ENCODE assay signal across 32 cellular contexts in genomic region chr6:9431945-9432344, GRCh38.
"Had no signal": no experiment of that assay in that cellular context is flagged by ENCODE, and none has a peak within 500 bp of the region (broad histone marks: within the 10 kb centered on the region; RNA-seq: fewer than 3 reads in every experiment).

No MANE protein-coding gene starts in this region.

- H3K9me3 ChIP-seq: adrenal gland, body of pancreas, gastrocnemius medialis had no signal

- ATAC-seq: activated CD4-positive, alpha-beta T cell treated with anti-CD3 and anti-CD28 coated beads for 36 hours; activated CD8-positive, alpha-beta memory T cell treated with anti-CD3 and anti-CD28 coated beads, Interleukin-2, amount 10 ng/mL, durations not matched to agents 7 days and 5 days; activated CD8-positive, alpha-beta T cell treated with anti-CD3 and anti-CD28 coated beads, Interleukin-2, amount 10 ng/mL, durations not matched to agents 7 days and 5 days; activated naive CD8-positive, alpha-beta T cell treated with anti-CD3 and anti-CD28 coated beads, Interleukin-2, amount 50 U/mL, for 24 hours; body of pancreas; esophagus mucosa; gastrocnemius medialis; T-helper 17 cell had no signal

- H3K27me3 ChIP-seq: adrenal gland, body of pancreas, gastrocnemius medialis had no signal

- H3K4me1 Mint-ChIP-seq: activated CD4-positive, alpha-beta T cell treated with anti-CD3 and anti-CD28 coated beads for 36 hours; activated CD4-positive, alpha-beta T cell treated with anti-CD3 and anti-CD28 coated beads, Interleukin-2, amount 10 ng/mL, durations not matched to agents 24 days and 14 days; activated CD8-positive, alpha-beta memory T cell treated with anti-CD3 and anti-CD28 coated beads, Interleukin-2, amount 10 ng/mL, durations not matched to agents 7 days and 5 days; activated naive CD4-positive, alpha-beta T cell treated with anti-CD3 and anti-CD28 coated beads, Interleukin-2, amount 50 U/mL, for 24 hours; activated naive CD8-positive, alpha-beta T cell treated with anti-CD3 and anti-CD28 coated beads for 36 hours; activated naive CD8-positive, alpha-beta T cell treated with anti-CD3 and anti-CD28 coated beads, Interleukin-2, amount 50 U/mL, for 24 hours; T-helper 17 cell had no signal

- H3K36me3 Mint-ChIP-seq: activated CD4-positive, alpha-beta memory T cell treated with anti-CD3 and anti-CD28 coated beads for 36 hours; activated CD8-positive, alpha-beta memory T cell treated with anti-CD3 and anti-CD28 coated beads, Interleukin-2, amount 10 ng/mL, durations not matched to agents 7 days and 5 days; activated naive CD4-positive, alpha-beta T cell treated with anti-CD3 and anti-CD28 coated beads, Interleukin-2, amount 50 U/mL, for 24 hours; activated naive CD8-positive, alpha-beta T cell treated with anti-CD3 and anti-CD28 coated beads for 36 hours had no signal

- H3K4me3 Mint-ChIP-seq: activated CD4-positive, alpha-beta memory T cell treated with anti-CD3 and anti-CD28 coated beads for 36 hours; activated CD4-positive, alpha-beta T cell treated with anti-CD3 and anti-CD28 coated beads for 36 hours; activated CD4-positive, alpha-beta T cell treated with anti-CD3 and anti-CD28 coated beads, Interleukin-2, amount 10 ng/mL, durations not matched to agents 24 days and 14 days; activated CD8-positive, alpha-beta memory T cell treated with anti-CD3 and anti-CD28 coated beads, Interleukin-2, amount 10 ng/mL, durations not matched to agents 7 days and 5 days; activated CD8-positive, alpha-beta T cell treated with anti-CD3 and anti-CD28 coated beads, Interleukin-2, amount 10 ng/mL, durations not matched to agents 7 days and 5 days; activated naive CD4-positive, alpha-beta T cell treated with anti-CD3 and anti-CD28 coated beads for 36 hours; activated naive CD4-positive, alpha-beta T cell treated with anti-CD3 and anti-CD28 coated beads, Interleukin-2, amount 50 U/mL, for 24 hours; activated naive CD8-positive, alpha-beta T cell treated with anti-CD3 and anti-CD28 coated beads for 36 hours; activated naive CD8-positive, alpha-beta T cell treated with anti-CD3 and anti-CD28 coated beads, Interleukin-2, amount 50 U/mL, for 24 hours; activated T-helper 1 cell treated with anti-CD3 and anti-CD28 coated beads, Interleukin-12 subunit alpha, Interleukin-12 subunit beta, Interleukin-2, Interleukin-4 antibody, amounts not matched to agents 30 ng/mL and 10 ng/mL and 1 ng/mL, durations not matched to agents 14 hours and 24 hours and 36 hours; T-helper 17 cell had no signal

- H3K27ac Mint-ChIP-seq: activated CD4-positive, alpha-beta memory T cell treated with anti-CD3 and anti-CD28 coated beads for 36 hours; activated CD4-positive, alpha-beta T cell treated with anti-CD3 and anti-CD28 coated beads for 36 hours; activated CD4-positive, alpha-beta T cell treated with anti-CD3 and anti-CD28 coated beads, Interleukin-2, amount 10 ng/mL, durations not matched to agents 24 days and 14 days; activated CD8-positive, alpha-beta memory T cell treated with anti-CD3 and anti-CD28 coated beads, Interleukin-2, amount 10 ng/mL, durations not matched to agents 7 days and 5 days; activated CD8-positive, alpha-beta T cell treated with anti-CD3 and anti-CD28 coated beads, Interleukin-2, amount 10 ng/mL, durations not matched to agents 7 days and 5 days; activated naive CD4-positive, alpha-beta T cell treated with anti-CD3 and anti-CD28 coated beads for 36 hours; activated naive CD4-positive, alpha-beta T cell treated with anti-CD3 and anti-CD28 coated beads, Interleukin-2, amount 50 U/mL, for 24 hours; activated naive CD8-positive, alpha-beta T cell treated with anti-CD3 and anti-CD28 coated beads for 36 hours; activated naive CD8-positive, alpha-beta T cell treated with anti-CD3 and anti-CD28 coated beads, Interleukin-2, amount 50 U/mL, for 24 hours; activated T-helper 1 cell treated with anti-CD3 and anti-CD28 coated beads, Interleukin-12 subunit alpha, Interleukin-12 subunit beta, Interleukin-2, Interleukin-4 antibody, amounts not matched to agents 30 ng/mL and 10 ng/mL and 1 ng/mL, durations not matched to agents 14 hours and 24 hours and 36 hours; activated T-helper 2 cell treated with anti-CD3 and anti-CD28 coated beads, Interferon-gamma antibody, Interleukin-2, Interleukin-4, amounts not matched to agents 10 μg/mL and 5 μg/mL and 100 μg/mL, durations not matched to agents 14 hours and 24 hours and 36 hours; T-helper 17 cell had no signal

- H3K27ac ChIP-seq: adrenal gland, body of pancreas, gastrocnemius medialis had no signal

- FAIRE-seq: colon had no signal

- H3K4me3 ChIP-seq: adrenal gland, body of pancreas, gastrocnemius medialis had no signal

- H3K27me3 Mint-ChIP-seq: activated CD4-positive, alpha-beta memory T cell treated with anti-CD3 and anti-CD28 coated beads for 36 hours; activated CD4-positive, alpha-beta T cell treated with anti-CD3 and anti-CD28 coated beads, Interleukin-2, amount 10 ng/mL, durations not matched to agents 24 days and 14 days; activated CD8-positive, alpha-beta memory T cell treated with anti-CD3 and anti-CD28 coated beads, Interleukin-2, amount 10 ng/mL, durations not matched to agents 7 days and 5 days; activated naive CD4-positive, alpha-beta T cell treated with anti-CD3 and anti-CD28 coated beads, Interleukin-2, amount 50 U/mL, for 24 hours; activated naive CD8-positive, alpha-beta T cell treated with anti-CD3 and anti-CD28 coated beads for 36 hours; activated naive CD8-positive, alpha-beta T cell treated with anti-CD3 and anti-CD28 coated beads, Interleukin-2, amount 50 U/mL, for 24 hours; T-helper 17 cell had no signal

- H3K36me3 ChIP-seq: adrenal gland, gastrocnemius medialis had no signal

- DNase-seq: activated CD4-positive, alpha-beta memory T cell treated with anti-CD3 and anti-CD28 coated beads for 36 hours; activated CD4-positive, alpha-beta T cell treated with anti-CD3 and anti-CD28 coated beads for 36 hours; activated CD4-positive, alpha-beta T cell treated with anti-CD3 and anti-CD28 coated beads, Interleukin-2, amount 10 ng/mL, durations not matched to agents 24 days and 14 days; activated CD4-positive, CD25-positive, alpha-beta regulatory T cell; activated CD4-positive, CD25-positive, alpha-beta regulatory T cell treated with anti-CD3 and anti-CD28 coated beads, Interleukin-2, amount 50 U/mL, for 72 hours; activated CD8-positive, alpha-beta memory T cell treated with anti-CD3 and anti-CD28 coated beads, Interleukin-2, amount 10 ng/mL, durations not matched to agents 7 days and 5 days; activated CD8-positive, alpha-beta memory T cell treated with anti-CD3 and anti-CD28 coated beads, Interleukin-2, amount 50 U/mL, for 4 hours; activated CD8-positive, alpha-beta T cell treated with anti-CD3 and anti-CD28 coated beads, Interleukin-2, amount 10 ng/mL, durations not matched to agents 7 days and 5 days; activated effector memory CD4-positive, alpha-beta T cell treated with anti-CD3 and anti-CD28 coated beads, Interleukin-2, amount 50 U/mL, for 16 hours; activated naive CD4-positive, alpha-beta T cell treated with anti-CD3 and anti-CD28 coated beads for 36 hours; activated naive CD8-positive, alpha-beta T cell treated with anti-CD3 and anti-CD28 coated beads for 36 hours; activated naive CD8-positive, alpha-beta T cell treated with anti-CD3 and anti-CD28 coated beads, Interleukin-2, amount 50 U/mL, for 24 hours; activated T-cell treated with anti-CD3 and anti-CD28 coated beads, Interleukin-2, amount 50 U/mL, for 1 hour; activated T-cell treated with anti-CD3 and anti-CD28 coated beads, Interleukin-2, amount 50 U/mL, for 48 hours; adrenal gland; amygdala; aorta; body of pancreas; caudate nucleus; cortex of kidney; dermis blood vessel endothelial cell; effector CD8-positive, alpha-beta T cell; foreskin fibroblast; gastrocnemius medialis; glutamatergic neuron; T-helper 1 cell; T-helper 17 cell had no signal

- H3K4me1 ChIP-seq: adrenal gland, body of pancreas, gastrocnemius medialis had no signal
